ENCODE assay signal across 10 cellular contexts in the genomic region with DNA sequence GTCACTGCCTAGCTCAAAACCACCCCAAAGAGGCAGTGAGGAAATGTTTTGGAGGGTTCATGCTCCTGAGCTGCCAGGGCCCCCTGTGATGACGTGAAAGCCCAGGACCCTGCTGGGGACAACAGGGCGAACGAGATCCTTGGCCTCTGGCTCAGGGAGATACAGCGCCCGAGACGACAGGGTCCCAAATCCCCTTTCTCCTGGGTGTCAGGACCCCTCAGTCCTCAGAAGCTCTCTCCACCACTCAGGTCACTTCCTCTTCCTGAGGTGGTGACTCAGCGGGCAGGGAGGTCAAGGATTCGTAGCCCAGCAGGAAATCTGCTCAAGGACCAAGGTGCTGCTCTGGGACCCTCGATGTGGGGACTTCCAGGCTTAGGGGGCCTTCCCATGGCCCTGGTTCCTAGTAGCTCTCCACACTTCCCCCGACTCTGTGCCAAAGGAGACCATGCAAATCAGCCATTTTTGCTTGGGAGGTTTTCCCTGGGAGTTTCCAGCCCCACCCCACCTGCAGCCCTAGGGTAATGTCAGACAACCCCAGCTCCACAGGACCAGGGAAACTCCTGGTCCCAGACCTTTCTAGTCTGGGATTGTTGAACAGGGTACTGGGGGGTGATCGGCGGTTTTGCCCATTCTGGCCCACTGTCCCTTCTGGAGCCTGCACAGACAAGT. TPM values are rescaled to one million over a fixed set of nuclear protein-coding genes. Genes with fewer than 3 reads are reported as not detected.
DNase-seq lines count a peak whose midpoint lies in the region; FAIRE-seq and TF ChIP-seq lines count a peak whose summit lies in the region.
"Had no signal": no experiment of that assay in that cellular context is flagged by ENCODE, and none has a peak within 500 bp of the region (broad histone marks: within the 10 kb centered on the region; RNA-seq: fewer than 3 reads in every experiment).

No MANE protein-coding gene starts in this region.

- H3K18ac ChIP-seq in H1 (ENCODE audit: extremely low read depth, low read length), result peak overlapping the region; percentile 99

- no peak overlapping the region for H3K23ac ChIP-seq in H1 (ENCODE audit: insufficient read length)

- POLR2A ChIA-PET in H1 (lab: Charles Lee; ENCODE audit: partially characterized antibody), result interaction anchor here (0.6 to 10.7 kb wide), 18 partner anchors 15 to 815 kb away, joined by 3 to 101 read pairs (median 3); partner anchors contain the start of genes CENATAC, DDX6, DPAGT1 and HYOU1

- no peaks in the 10 kb centered on the region for H4K20me1 ChIP-seq in DOHH2 (ENCODE audit: control insufficient read depth, insufficient read depth, low read depth, low read length)
- H4K20me1 ChIP-seq in H1 (replicated peaks in 1 of 2; ENCODE audit: control insufficient read depth in 1 of 2, insufficient read depth in 2 of 2, low read length in 2 of 2), result peaks cover 0 to 7% of the 10 kb centered on the region in 2 experiments

- no peak overlapping the region for H3K14ac ChIP-seq in H1 (ENCODE audit: insufficient read length)

- H3K79me1 ChIP-seq in H1 (ENCODE audit: low read depth, low read length), result peaks cover 16% of the 10 kb centered on the region

- TF ChIP-seq POLR2A in H1 (IDR thresholded peaks at IDR 0.05; ENCODE audit: control extremely low read depth in 1 of 2, low read depth in 2 of 2, low read length in 2 of 2), result no peak

- H3K4me3 ChIP-seq in DOHH2 (ENCODE audit: low read length), result peak overlapping the region; percentile 26
- H3K4me3 ChIP-seq in H1 (ENCODE audit: extremely low read depth in 1 of 4, insufficient read depth in 2 of 4, low read depth in 3 of 4, low read length in 4 of 4), result peak overlapping the region; percentile 16 to 61 (median 51); a peak in 7 of 8 replicates
- H3K4me3 ChIP-seq in parathyroid adenoma (ENCODE audit: low read depth, low read length), result no peak overlapping the region

- H2AFZ ChIP-seq in H1 (ENCODE audit: low read length) (no peak overlapping the region), parathyroid adenoma (no peak overlapping the region)

- CTCF ChIA-PET in H1 (lab: Charles Lee; ENCODE audit: partially characterized antibody), result interaction anchor here (0.6 to 2.9 kb wide), 8 partner anchors 11 to 224 kb away, joined by 3 to 12 read pairs (median 3); partner anchors contain the start of gene C2CD2L

- peak overlapping the region; percentile 82; the same call in 1 of the 2 replicates for H2AK5ac ChIP-seq in H1 (ENCODE audit: low read depth, low read length)

- TF ChIP-seq RAD21 in H1 (IDR thresholded peaks at IDR 0.05 in 1 of 2, conservative IDR thresholded peaks at IDR 0.05 in 1 of 2; ENCODE audit: low read depth in 2 of 2, low read length in 2 of 2), result no peak

- TF ChIP-seq EP300 in H1 (IDR thresholded peaks at IDR 0.05; ENCODE audit: borderline replicate concordance in 1 of 2, low read depth in 2 of 2, low read length in 2 of 2), result no peak

- peaks cover 48% of the 10 kb centered on the region for H3K79me2 ChIP-seq in DOHH2 (ENCODE audit: control insufficient read depth, low read length)
- peaks cover 4 to 76% of the 10 kb centered on the region in 2 experiments for H3K79me2 ChIP-seq in H1 (ENCODE audit: control insufficient read depth in 1 of 2, insufficient read depth in 2 of 2, low read length in 2 of 2)
- H3K79me2 ChIP-seq in parathyroid adenoma, result peaks cover 2% of the 10 kb centered on the region

- peak overlapping the region; percentile 70 for H4K5ac ChIP-seq in H1 (ENCODE audit: insufficient read length, low read depth, low read length)

- H3K9ac ChIP-seq in H1 (replicated peaks in 1 of 4; ENCODE audit: extremely low read depth in 1 of 4, low read depth in 3 of 4, low read length in 3 of 4), result peak overlapping the region in 2 of 4 experiments; percentile 61 to 64; a peak in 4 of 7 replicates
- H3K9ac ChIP-seq in parathyroid adenoma, result no peak overlapping the region
- H3K9ac ChIP-seq: KMS-11 had no signal

- TF ChIP-seq CTCF in DOHH2 (IDR thresholded peaks at IDR 0.05; ENCODE audit: low read depth, low read length, poor library complexity, severe bottlenecking) (no peak), H1 (IDR thresholded peaks at IDR 0.05; ENCODE audit: control extremely low read depth in 1 of 3, insufficient read depth in 1 of 3, low read depth in 1 of 3, low read length in 3 of 3) (no peak), parathyroid adenoma (IDR thresholded peaks at IDR 0.05) (no peak), GM13977 (IDR thresholded peaks at IDR 0.05; ENCODE audit: extremely low read depth, insufficient read depth, missing control alignments) (no peak)

- peak overlapping the region; percentile 91 for H3K4me2 ChIP-seq in DOHH2 (ENCODE audit: low read length)
- H3K4me2 ChIP-seq in H1 (ENCODE audit: insufficient read depth in 1 of 2, low read depth in 2 of 2, low read length in 2 of 2), result peak overlapping the region; percentile 76 to 92
- H3K4me2 ChIP-seq in parathyroid adenoma (ENCODE audit: low read length), result no peak overlapping the region
- H3K4me2 ChIP-seq: KMS-11 had no signal

- 32% methylated on average over 12 of the region's 12 CpGs; no CpG with 5 or more reads in 1 of the 2 experiments for WGBS in H1 (ENCODE audit: extremely low coverage in 1 of 2, insufficient coverage in 1 of 2, insufficient read length in 1 of 2, insufficient replicate concordance in 2 of 2, low coverage in 1 of 2, low lambda C conversion rate in 2 of 2, missing lambda C conversion rate in 1 of 2), 2 experiments

- H3K56ac ChIP-seq in H1 (replicated peaks; ENCODE audit: insufficient read length, low read depth, low read length), result peak overlapping the region; percentile 55

- H3K4ac ChIP-seq in H1 (replicated peaks; ENCODE audit: insufficient read length, low read depth, low read length), result peak overlapping the region; percentile 82

- H3K27ac ChIP-seq in DOHH2 (ENCODE audit: low read depth, low read length) (peak overlapping the region; percentile 54), H1 (ENCODE audit: low read depth, low read length) (peak overlapping the region; percentile 89), parathyroid adenoma (peak overlapping the region; percentile 49)
- H3K27ac ChIP-seq: KMS-11 had no signal

- H3K23me2 ChIP-seq in H1 (ENCODE audit: low read depth, low read length), result peaks cover 19% of the 10 kb centered on the region

- DNase-seq in OCI-M1 (lab: John Stamatoyannopoulos, UW), result peak; percentile 56
- no peak for DNase-seq in H1 (ENCODE audit: low read depth in 1 of 2, low spot score in 2 of 2)
- DNase-seq in GM13977 (ENCODE audit: low spot score), result no peak
- no peak for DNase-seq in NCI-H1436 (lab: John Stamatoyannopoulos, UW)
- DNase-seq in COLO829 (ENCODE audit: low spot score), result no peak
- DNase-seq in putamen (ENCODE audit: low spot score), result no peak

- peak overlapping the region; percentile 74 for H4K8ac ChIP-seq in H1 (ENCODE audit: extremely low read depth, insufficient read depth, low read length)

- H2BK12ac ChIP-seq in H1 (ENCODE audit: low read depth, low read length), result peak overlapping the region; percentile 99

- peak overlapping the region; percentile 88 for H2BK15ac ChIP-seq in H1 (ENCODE audit: low read length)

- no peaks in the 10 kb centered on the region for H3K27me3 ChIP-seq in DOHH2 (ENCODE audit: control insufficient read depth, low read length)
- no peaks in the 10 kb centered on the region for H3K27me3 ChIP-seq in H1 (replicated peaks in 1 of 4; ENCODE audit: control insufficient read depth in 3 of 4, extremely low read depth in 1 of 4, insufficient read depth in 3 of 4, low read length in 3 of 4)
- H3K27me3 ChIP-seq in parathyroid adenoma (ENCODE audit: control insufficient read depth, insufficient read depth, low read length), result no peaks in the 10 kb centered on the region

- H2BK120ac ChIP-seq in H1 (replicated peaks; ENCODE audit: low read depth, low read length), result peak overlapping the region; percentile 82

- H3K4me1 ChIP-seq in DOHH2 (ENCODE audit: control insufficient read depth, low read length), result peaks cover 90% of the 10 kb centered on the region
- peaks cover 13 to 80% (median 66%) of the 10 kb centered on the region in 4 experiments for H3K4me1 ChIP-seq in H1 (replicated peaks in 1 of 4; ENCODE audit: control insufficient read depth in 3 of 4, insufficient read depth in 4 of 4, low read length in 3 of 4)
- H3K4me1 ChIP-seq in parathyroid adenoma, result peaks cover 14% of the 10 kb centered on the region

- H3F3A ChIP-seq in DOHH2 (ENCODE audit: control insufficient read depth, insufficient read depth), result peaks cover 20% of the 10 kb centered on the region

- H3K36me3 ChIP-seq in DOHH2 (ENCODE audit: control insufficient read depth, low read length) (no peaks in the 10 kb centered on the region), H1 (ENCODE audit: control insufficient read depth in 2 of 4, insufficient read depth in 4 of 4, low read length in 3 of 4) (0 out of 8 replicates have a peak, but pooled peaks cover 0 to 4% (median 0%) of the 10 kb centered on the region in 4 experiments), parathyroid adenoma (ENCODE audit: control insufficient read depth, insufficient read depth, low read length) (no peaks in the 10 kb centered on the region)

- peak overlapping the region; percentile 100 for H2BK5ac ChIP-seq in H1 (ENCODE audit: low read depth, low read length)

- FAIRE-seq in H1 (lab: Jason Lieb, UNC), result no peak

- H3K9me3 ChIP-seq in DOHH2 (ENCODE audit: control insufficient read depth, insufficient read depth, low read length), result no peaks in the 10 kb centered on the region
- no peaks in the 10 kb centered on the region for H3K9me3 ChIP-seq in H1 (ENCODE audit: insufficient read depth in 2 of 2, low read depth in 1 of 2, low read length in 1 of 2)
- no peaks in the 10 kb centered on the region for H3K9me3 ChIP-seq in parathyroid adenoma (ENCODE audit: control insufficient read depth, low read length)

- peak overlapping the region; percentile 81 for H4K91ac ChIP-seq in H1 (replicated peaks; ENCODE audit: insufficient read length, low read length)

- in situ Hi-C loops in GM13977 (cut with MboI; ENCODE audit: low pct_unique_long_range_greater_than_20kb, low sequenced_read_pairs, unreplicated experiment), result no loop called here

- no peaks in the 10 kb centered on the region for H3K9me2 ChIP-seq in DOHH2 (replicated peaks; ENCODE audit: control insufficient read depth, low read length)

- peak overlapping the region; percentile 100 for H2BK20ac ChIP-seq in H1 (ENCODE audit: low read length)

RNA-seq across cellular contexts. Expression of gene BCL9L, which starts 12.8 kb away (rescaled TPM):
- 57.8 and 58.2 TPM in 2 replicates for total RNA-seq in H1 (2021; fragmentation: NEBNext Ultra II Directional; extraction: Animal tissue kit (Norgen Biotek cat#: 25700))
- polyA plus RNA-seq in H1 (2011; rRNA removed), result 6.2 and 15.7 TPM in 2 replicates
- 4.4 TPM for polyA plus RNA-seq in H1 (2011; cell fraction: cytosol; rRNA removed)
- polyA plus RNA-seq in H1 (2011; cell fraction: nucleus; rRNA removed), result 29.6 TPM
- polyA plus RNA-seq in H1 (2012, experiment 1 of 2), result 40.7 to 56.9 TPM (median 45.3 TPM) in 4 replicates
- polyA plus RNA-seq in H1 (2012, experiment 2 of 2), result 18.6 TPM
- 62.5 TPM for polyA plus RNA-seq in H1 (2013, experiment 1 of 2)
- polyA plus RNA-seq in H1 (2013, experiment 2 of 2), result 58.3 TPM
- 4.8 and 6.3 TPM in 2 replicates for polyA minus RNA-seq in H1 (2011; rRNA and poly(A)+ RNA removed)
- 31.1 TPM for polyA minus RNA-seq in H1 (2011; cell fraction: cytosol; rRNA and poly(A)+ RNA removed)
- 20.6 TPM for polyA minus RNA-seq in H1 (2011; cell fraction: nucleus; rRNA and poly(A)+ RNA removed)

RNA-seq across cellular contexts. Expression of gene CXCR5, which starts 29.2 kb away (rescaled TPM):
- not detected in 2 replicates for total RNA-seq in H1 (2021; fragmentation: NEBNext Ultra II Directional; extraction: Animal tissue kit (Norgen Biotek cat#: 25700))
- not detected in 2 replicates for polyA plus RNA-seq in H1 (2011; rRNA removed)
- not detected for polyA plus RNA-seq in H1 (2011; cell fraction: cytosol; rRNA removed)
- polyA plus RNA-seq in H1 (2011; cell fraction: nucleus; rRNA removed), result not detected
- polyA plus RNA-seq in H1 (2012, experiment 1 of 2), result not detected in 4 replicates
- polyA plus RNA-seq in H1 (2012, experiment 2 of 2), result not detected
- not detected for polyA plus RNA-seq in H1 (2013, experiment 1 of 2)
- not detected for polyA plus RNA-seq in H1 (2013, experiment 2 of 2)
- not detected in 2 replicates for polyA minus RNA-seq in H1 (2011; rRNA and poly(A)+ RNA removed)
- not detected for polyA minus RNA-seq in H1 (2011; cell fraction: cytosol; rRNA and poly(A)+ RNA removed)
- polyA minus RNA-seq in H1 (2011; cell fraction: nucleus; rRNA and poly(A)+ RNA removed), result not detected
- polyA plus RNA-seq: neural cell had no signal

RNA-seq across cellular contexts. Expression of gene UPK2, which starts 43.2 kb away (rescaled TPM):
- total RNA-seq in H1 (2021; fragmentation: NEBNext Ultra II Directional; extraction: Animal tissue kit (Norgen Biotek cat#: 25700)), result not detected in 2 replicates
- polyA plus RNA-seq in H1 (2011; rRNA removed), result 0.76 and 1.8 TPM in 2 replicates
- polyA plus RNA-seq in H1 (2011; cell fraction: cytosol; rRNA removed), result 0.34 TPM
- 0.43 TPM for polyA plus RNA-seq in H1 (2011; cell fraction: nucleus; rRNA removed)
- 0.36 to 0.88 TPM (median 0.56 TPM) in 4 replicates for polyA plus RNA-seq in H1 (2012, experiment 1 of 2)
- polyA plus RNA-seq in H1 (2012, experiment 2 of 2), result 0.21 TPM
- polyA plus RNA-seq in H1 (2013, experiment 1 of 2), result 0.65 TPM
- polyA plus RNA-seq in H1 (2013, experiment 2 of 2), result 0.37 TPM
- not detected in 2 replicates for polyA minus RNA-seq in H1 (2011; rRNA and poly(A)+ RNA removed)
- polyA minus RNA-seq in H1 (2011; cell fraction: cytosol; rRNA and poly(A)+ RNA removed), result not detected
- not detected for polyA minus RNA-seq in H1 (2011; cell fraction: nucleus; rRNA and poly(A)+ RNA removed)
- polyA plus RNA-seq: neural cell had no signal

RNA-seq across cellular contexts. Expression of gene FOXR1, which starts 58.7 kb away (rescaled TPM):
- not detected in 2 replicates for total RNA-seq in H1 (2021; fragmentation: NEBNext Ultra II Directional; extraction: Animal tissue kit (Norgen Biotek cat#: 25700))
- not detected in 2 replicates for polyA plus RNA-seq in H1 (2011; rRNA removed)
- polyA plus RNA-seq in H1 (2011; cell fraction: cytosol; rRNA removed), result not detected
- polyA plus RNA-seq in H1 (2011; cell fraction: nucleus; rRNA removed), result not detected
- not detected in 4 replicates for polyA plus RNA-seq in H1 (2012, experiment 1 of 2)
- polyA plus RNA-seq in H1 (2012, experiment 2 of 2), result not detected
- not detected for polyA plus RNA-seq in H1 (2013, experiment 1 of 2)
- polyA plus RNA-seq in H1 (2013, experiment 2 of 2), result not detected
- not detected in 2 replicates for polyA minus RNA-seq in H1 (2011; rRNA and poly(A)+ RNA removed)
- polyA minus RNA-seq in H1 (2011; cell fraction: cytosol; rRNA and poly(A)+ RNA removed), result not detected
- polyA minus RNA-seq in H1 (2011; cell fraction: nucleus; rRNA and poly(A)+ RNA removed), result not detected
- polyA plus RNA-seq: neural cell had no signal
